In the genomic region with DNA sequence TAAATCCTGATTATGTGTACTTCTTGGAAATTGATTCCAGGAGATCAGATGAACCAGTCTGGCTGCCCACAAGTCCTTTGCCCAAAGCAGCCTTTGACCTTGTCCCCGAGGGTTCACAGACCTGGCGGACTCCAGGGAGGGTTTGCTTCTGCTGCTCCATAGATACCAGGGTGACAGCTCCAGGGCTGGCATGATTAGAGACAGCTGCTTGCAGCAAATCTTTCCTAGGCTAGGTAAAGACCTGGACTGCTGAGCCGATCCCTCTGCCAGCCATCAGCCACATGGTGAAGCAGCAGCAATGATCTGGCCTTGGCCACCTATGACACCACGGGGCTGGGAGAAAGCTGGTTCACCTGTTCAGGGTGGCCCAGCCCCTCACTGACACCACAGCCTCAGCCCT, we compare ENCODE assay signal across 20 cellular contexts. TPM values are rescaled to one million over a fixed set of nuclear protein-coding genes. Genes with fewer than 3 reads are reported as not detected.
A peak's percentile ranks its signal among the peaks of the same experiment; 100 is the strongest.
DNase-seq lines count a peak whose midpoint lies in the region; ATAC-seq and TF ChIP-seq lines count a peak whose summit lies in the region.
"Had no signal": no experiment of that assay in that cellular context is flagged by ENCODE, and none has a peak within 500 bp of the region (broad histone marks: within the 10 kb centered on the region; RNA-seq: fewer than 3 reads in every experiment).

No MANE protein-coding gene starts in this region.

- no peaks in the 10 kb centered on the region for H3K79me1 ChIP-seq in neuronal stem cell (ENCODE audit: low read depth, low read length)

- H3K4me3 ChIP-seq in endodermal cell (ENCODE audit: low read length) (no peak overlapping the region), left ventricle myocardium inferior (no peak overlapping the region), neuronal stem cell (ENCODE audit: low read length in 2 of 2) (no peak overlapping the region), right lobe of liver (no peak overlapping the region)

- H3K27me3 ChIP-seq in endodermal cell (ENCODE audit: control insufficient read depth, insufficient read depth, low read length, poor library complexity, severe bottlenecking): peaks cover 100% of the 10 kb centered on the region
- peaks cover 60% of the 10 kb centered on the region for H3K27me3 ChIP-seq in left ventricle myocardium inferior (ENCODE audit: low read depth)
- peaks cover 34 to 79% (median 75%) of the 10 kb centered on the region in 3 experiments for H3K27me3 ChIP-seq in neuronal stem cell (ENCODE audit: control insufficient read depth in 3 of 3, insufficient read depth in 3 of 3, low read depth in 1 of 3, low read length in 3 of 3)
- H3K27me3 ChIP-seq in right lobe of liver: peaks cover 0 to 15% of the 10 kb centered on the region in 2 donors

- no peaks in the 10 kb centered on the region for H3K9me3 Mint-ChIP-seq in endodermal cell
- H3K9me3 Mint-ChIP-seq: CD4-positive, alpha-beta T cell; HFFc6 had no signal

- H3K4me1 ChIP-seq in endodermal cell (ENCODE audit: control insufficient read depth, insufficient read depth, low read length): no peaks in the 10 kb centered on the region
- H3K4me1 ChIP-seq in left ventricle myocardium inferior: peaks cover 19% of the 10 kb centered on the region
- no peaks in the 10 kb centered on the region for H3K4me1 ChIP-seq in neuronal stem cell (ENCODE audit: control insufficient read depth in 2 of 2, insufficient read depth in 1 of 2, low read depth in 1 of 2, low read length in 2 of 2)
- H3K4me1 ChIP-seq in right lobe of liver: no peaks in the 10 kb centered on the region
- H3K4me1 ChIP-seq: BE2C, Caco-2 had no signal

- no peak overlapping the region for H2AK5ac ChIP-seq in neuronal stem cell (ENCODE audit: low read depth, low read length)

- H3K9me3 ChIP-seq in endodermal cell (ENCODE audit: control insufficient read depth, low read length): no peaks in the 10 kb centered on the region
- H3K9me3 ChIP-seq in left ventricle myocardium inferior (replicated peaks): no peaks in the 10 kb centered on the region
- H3K9me3 ChIP-seq in neuronal stem cell (replicated peaks in 1 of 2; ENCODE audit: control insufficient read depth in 2 of 2, insufficient read depth in 1 of 2, low read depth in 1 of 2, low read length in 2 of 2): peaks cover 0 to 1% of the 10 kb centered on the region in 2 donors
- no peaks in the 10 kb centered on the region for H3K9me3 ChIP-seq in right lobe of liver
- H3K9me3 ChIP-seq: BE2C, Caco-2 had no signal

- no peak overlapping the region for H3K9ac ChIP-seq in endodermal cell (ENCODE audit: extremely low read depth, low read length, poor library complexity, severe bottlenecking)
- no peak overlapping the region for H3K9ac ChIP-seq in neuronal stem cell (ENCODE audit: low read depth, low read length, poor library complexity)

- in situ Hi-C loops in GM13977 (cut with MboI; ENCODE audit: low pct_unique_long_range_greater_than_20kb, low sequenced_read_pairs, unreplicated experiment): loop anchor here (25.0 kb wide), 2 partner anchors 271 to 954 kb away; partner anchors contain the start of genes LHX5 and TBX3

- H3K36me3 ChIP-seq in endodermal cell (ENCODE audit: control insufficient read depth, insufficient read depth, low read length) (no peaks in the 10 kb centered on the region), left ventricle myocardium inferior (no peaks in the 10 kb centered on the region), neuronal stem cell (replicated peaks in 1 of 2; ENCODE audit: control insufficient read depth in 2 of 2, insufficient read depth in 2 of 2, low read length in 2 of 2) (no peaks in the 10 kb centered on the region), right lobe of liver (no peaks in the 10 kb centered on the region)
- H3K36me3 ChIP-seq: BE2C had no signal

- no peak overlapping the region for H3K27ac Mint-ChIP-seq in endodermal cell
- H3K27ac Mint-ChIP-seq: CD4-positive, alpha-beta T cell; IgD-negative memory B cell had no signal

- no peak overlapping the region for H2BK15ac ChIP-seq in neuronal stem cell (ENCODE audit: low read length)

- peaks cover 3% of the 10 kb centered on the region for H3K4me1 Mint-ChIP-seq in endodermal cell

- no peak overlapping the region for H3K18ac ChIP-seq in neuronal stem cell (ENCODE audit: low read length)

- no peak overlapping the region for H3K4ac ChIP-seq in neuronal stem cell (ENCODE audit: low read length)

- no peak overlapping the region for H2BK12ac ChIP-seq in neuronal stem cell (ENCODE audit: low read length)

- H2BK5ac ChIP-seq in neuronal stem cell (ENCODE audit: low read length): no peak overlapping the region

- no peaks in the 10 kb centered on the region for H3K36me3 Mint-ChIP-seq in endodermal cell (ENCODE audit: low read depth)
- H3K36me3 Mint-ChIP-seq: IgD-negative memory B cell had no signal

- H3K27ac ChIP-seq in endodermal cell (ENCODE audit: low read depth, low read length) (no peak overlapping the region), left ventricle myocardium inferior (replicated peaks) (peak overlapping the region; percentile 55), neuronal stem cell (replicated peaks; ENCODE audit: low read length) (no peak overlapping the region), right lobe of liver (no peak overlapping the region)

- no peak overlapping the region for H2BK120ac ChIP-seq in neuronal stem cell (ENCODE audit: low read depth, low read length)

- H3K27me3 Mint-ChIP-seq in endodermal cell (ENCODE audit: insufficient read depth): peaks cover 98% of the 10 kb centered on the region

- no peak overlapping the region for H4K8ac ChIP-seq in neuronal stem cell (ENCODE audit: low read depth, low read length)

- no peak overlapping the region for H3K4me3 Mint-ChIP-seq in endodermal cell
- H3K4me3 Mint-ChIP-seq: CD4-positive, alpha-beta T cell; HFFc6; IgD-negative memory B cell had no signal

- TF ChIP-seq POLR2A in right lobe of liver (IDR thresholded peaks at IDR 0.05): no peak

- ATAC-seq in right lobe of liver (no peak), HG02610 (IDR thresholded peaks at IDR 0.05; ENCODE audit: unreplicated experiment) (no peak)
- ATAC-seq: HCT116, HepG2 had no signal

- peak overlapping the region; percentile 32 for H3K14ac ChIP-seq in neuronal stem cell (ENCODE audit: low read length)

- no peak overlapping the region for H3K23ac ChIP-seq in neuronal stem cell (ENCODE audit: low read depth, low read length, poor library complexity)

- DNase-seq in GM13977 (ENCODE audit: low spot score) (peak; percentile 9), endodermal cell (peak; percentile 37), left ventricle myocardium inferior (no peak), neuronal stem cell (ENCODE audit: low spot score) (no peak), NCI-H2107 (lab: John Stamatoyannopoulos, UW) (no peak), right lobe of liver (no peak)
- DNase-seq: ACHN; BE2C; C1 segment of cervical spinal cord; Caco-2; CD4-positive, alpha-beta T cell; DMS79; GDM1; GOT3; HFFc6 had no signal

- H4K91ac ChIP-seq in neuronal stem cell (ENCODE audit: low read depth, low read length, poor library complexity): no peak overlapping the region

- no peak overlapping the region for H3K4me2 ChIP-seq in neuronal stem cell (ENCODE audit: insufficient read depth, low read length, poor library complexity, severe bottlenecking)

- intact Hi-C loops in left ventricle myocardium inferior (cut with micrococcal nuclease) (no loop called here), right lobe of liver (cut with DNase I) (no loop called here)

- TF ChIP-seq CTCF in GM13977 (IDR thresholded peaks at IDR 0.05; ENCODE audit: extremely low read depth, insufficient read depth, missing control alignments) (no peak), endodermal cell (conservative IDR thresholded peaks at IDR 0.05) (no peak), left ventricle myocardium inferior (IDR thresholded peaks at IDR 0.05; ENCODE audit: borderline replicate concordance) (no peak), right lobe of liver (IDR thresholded peaks at IDR 0.05) (no peak)

- H2AFZ ChIP-seq in neuronal stem cell (ENCODE audit: low read length): no peak overlapping the region

- WGBS in endodermal cell (ENCODE audit: insufficient coverage in 1 of 2, insufficient read length in 1 of 2), 2 experiments: 69 to 72% methylated on average over 2 to 4 of the region's 4 CpGs
- WGBS in neuronal stem cell (ENCODE audit: extremely low coverage in 2 of 2, insufficient read length in 2 of 2, insufficient replicate concordance in 1 of 2), 2 donors: no CpG with 5 or more reads among the region's 4 CpGs
- no CpG with 5 or more reads among the region's 4 CpGs for WGBS in right lobe of liver (ENCODE audit: insufficient coverage, low coverage, low lambda C conversion rate, missing lambda C conversion rate)

RNA-seq across cellular contexts. Expression of gene TBX5, which starts 10.1 kb away (rescaled TPM):
- total RNA-seq in endodermal cell (not detected), left ventricle myocardium inferior (75.1 TPM), right lobe of liver (not detected)
- 0.14 TPM for polyA plus RNA-seq in endodermal cell (2013, experiment 1 of 2)
- polyA plus RNA-seq in endodermal cell (2013, experiment 2 of 2): 0.17 TPM
- polyA plus RNA-seq in neuronal stem cell (2013, experiment 1 of 2): not detected
- not detected for polyA plus RNA-seq in neuronal stem cell (2013, experiment 2 of 2)
- total RNA-seq: Caco-2; CD4-positive, alpha-beta T cell; H7; HepG2 had no signal
- polyA plus RNA-seq: HepG2, IgD-negative memory B cell had no signal

Comparison
In these comparisons a context has a peak if more than half of its experiments do, and no peak if none do; other contexts are left out.
1. DNase-seq: peak in GM13977 (single experiment) and endodermal cell (single experiment); none in left ventricle myocardium inferior (single experiment), neuronal stem cell (single experiment), NCI-H2107 (single experiment) and right lobe of liver (0 of 3).
2. RNA of gene TBX5, which starts 10.1 kb away (total RNA-seq): 75.1 TPM in left ventricle myocardium inferior (single experiment); not detected in endodermal cell and not detected in right lobe of liver; every median in the first group is over 10 times any median in the second.